18 cellular contexts compared by ENCODE assay signal in the genomic region with DNA sequence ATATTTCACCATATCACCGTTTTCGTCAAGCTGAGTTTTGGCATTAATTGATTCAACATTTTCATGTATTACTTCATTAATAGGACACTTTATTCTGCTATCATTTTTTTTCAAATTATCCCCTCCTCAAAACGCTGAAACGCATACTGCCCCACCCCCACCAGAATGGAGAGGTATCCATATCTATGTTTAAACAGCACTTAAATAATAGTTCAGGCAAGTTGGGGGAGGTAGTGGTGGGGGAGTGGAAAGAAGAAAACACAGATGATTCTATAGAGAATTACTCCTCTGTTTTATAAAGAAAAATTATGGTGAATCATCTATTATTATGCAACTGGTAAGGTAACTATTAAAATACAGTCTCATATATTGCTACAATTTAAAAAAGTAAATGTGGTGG.
"Had no signal": no experiment of that assay in that cellular context is flagged by ENCODE, and none has a peak within 500 bp of the region (broad histone marks: within the 10 kb centered on the region; RNA-seq: fewer than 3 reads in every experiment).

No MANE protein-coding gene starts in this region.

- H3K9me3 ChIP-seq: adrenal gland, esophagus squamous epithelium, thyroid gland had no signal

- H3K27me3 ChIP-seq: adrenal gland, esophagus squamous epithelium, neural progenitor cell, thyroid gland had no signal

- H3K4me3 ChIP-seq: adrenal gland, coronary artery, lung, neural progenitor cell, thyroid gland had no signal

- DNase-seq: activated CD4-positive, alpha-beta T cell treated with anti-CD3 and anti-CD28 coated beads for 1 hour; activated CD4-positive, alpha-beta T cell treated with anti-CD3 and anti-CD28 coated beads, Interleukin-2, amount 50 U/mL, for 4 hours; activated naive CD4-positive, alpha-beta T cell treated with anti-CD3 and anti-CD28 coated beads, Interleukin-2, amount 50 U/mL, for 16 hours; activated T-cell treated with anti-CD3 and anti-CD28 coated beads, Interleukin-2, amount 50 U/mL, for 1 hour; central memory CD4-positive, alpha-beta T cell; esophagus squamous epithelium; midbrain; stimulated activated CD4-positive, alpha-beta T cell treated with anti-CD3 and anti-CD28 coated beads, Interleukin-15, amount 100 ng/mL, for 24 hours; stimulated activated CD4-positive, alpha-beta T cell treated with anti-CD3 and anti-CD28 coated beads, Interleukin-4, amount 100 ng/mL, for 1 hour; stimulated activated naive B cell treated with anti-CD40 and anti-IgM and Interleukin-4, amounts not matched to agents 10 μg/mL and 1 μg/mL and 100 μg/mL, for 72 hours; T-helper 1 cell had no signal

- H3K27ac ChIP-seq: adrenal gland, coronary artery, esophagus squamous epithelium, neural progenitor cell, parathyroid adenoma, thyroid gland, VCaP had no signal

- H3K4me1 ChIP-seq: esophagus squamous epithelium, neural progenitor cell, parathyroid adenoma had no signal

- H3K4me2 ChIP-seq: neural progenitor cell had no signal

- H3K79me2 ChIP-seq: parathyroid adenoma had no signal

- H3K36me3 ChIP-seq: adrenal gland, esophagus squamous epithelium, neural progenitor cell, thyroid gland had no signal

- ATAC-seq: stimulated activated naive B cell treated with anti-CD40 and anti-IgM and Interleukin-4, amounts not matched to agents 10 μg/mL and 1 μg/mL and 100 μg/mL, for 72 hours had no signal

- H2AFZ ChIP-seq: parathyroid adenoma had no signal
